In the genomic region with DNA sequence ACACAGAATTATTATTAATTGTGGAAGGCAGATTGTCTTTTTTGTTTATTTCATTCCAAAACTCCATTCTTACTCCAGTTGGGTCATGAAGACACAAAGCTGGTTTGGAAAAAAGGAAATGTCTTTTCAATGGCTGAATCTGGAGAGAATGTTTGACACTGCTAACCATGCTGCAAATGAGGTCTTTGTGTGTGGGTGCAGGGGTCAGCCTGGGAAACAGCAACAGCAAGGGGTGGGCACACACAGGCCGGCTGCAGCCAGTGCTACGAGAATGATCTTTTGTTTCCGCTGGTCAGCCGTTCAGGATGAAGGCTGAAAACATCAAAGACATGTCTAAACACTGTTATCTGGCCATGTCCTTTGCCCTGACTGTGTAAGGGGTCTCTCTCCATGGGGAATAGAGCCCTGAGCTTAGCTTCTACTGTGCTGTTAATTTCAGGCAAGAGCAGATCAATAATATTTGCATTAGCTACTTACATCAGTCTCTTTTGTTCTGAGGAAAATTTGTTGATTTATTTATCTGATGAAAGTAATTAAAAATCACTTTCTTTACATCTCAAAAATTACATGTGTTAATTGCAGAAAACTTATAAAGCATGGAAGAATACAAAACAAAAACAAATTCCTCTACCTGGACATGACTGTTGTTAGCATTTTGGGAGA, we compare ENCODE assay signal across 15 cellular contexts. TPM values are rescaled to one million over a fixed set of nuclear protein-coding genes. Genes with fewer than 3 reads are reported as not detected.
A peak's percentile ranks its signal among the peaks of the same experiment; 100 is the strongest.
DNase-seq lines count a peak whose midpoint lies in the region; ATAC-seq and TF ChIP-seq lines count a peak whose summit lies in the region.
"Had no signal": no experiment of that assay in that cellular context is flagged by ENCODE, and none has a peak within 500 bp of the region (broad histone marks: within the 10 kb centered on the region; RNA-seq: fewer than 3 reads in every experiment).

No MANE protein-coding gene starts in this region.

- BruUV-seq in PC-3 (replicated peaks; lab: Mats Ljungman, UMichigan) = no TSS peak

- no peaks in the 10 kb centered on the region for H4K20me1 ChIP-seq in PC-3 (ENCODE audit: low read length)

- H3K27ac ChIP-seq in PC-3 (ENCODE audit: low read length) = no peak overlapping the region

- H3K9ac ChIP-seq in PC-3 (ENCODE audit: low read length) = no peak overlapping the region

- no peaks in the 10 kb centered on the region for H3K27me3 ChIP-seq in PC-3 (ENCODE audit: low read length)
- no peaks in the 10 kb centered on the region; the same call in 1 of the 2 replicates for H3K27me3 ChIP-seq in HAP-1 (ENCODE audit: low read depth)
- H3K27me3 ChIP-seq: body of pancreas had no signal

- peak; percentile 19 for DNase-seq in COLO829 (ENCODE audit: low spot score)
- DNase-seq in PC-3 = no peak
- DNase-seq in hypothalamus (lab: John Stamatoyannopoulos, UW) = peak in 27 of 51 donors; percentile 17 to 66 (median 49)
- peak; percentile 91 for DNase-seq in pons (ENCODE audit: low spot score)
- no peak for DNase-seq in HAP-1 (ENCODE audit: low spot score in 2 of 2)
- DNase-seq in UCSD-AML1 (lab: John Stamatoyannopoulos, UW; ENCODE audit: unreplicated experiment) = no peak
- no peak for DNase-seq in GM10266 (ENCODE audit: extremely low spot score)
- DNase-seq: activated T-cell treated with anti-CD3 and anti-CD28 coated beads, Interleukin-2, amount 50 U/mL, for 4 hours; H9; IMR-90; NCI-H1436 treated with DMSO at 0.1 percent for 48 hours; NK-92 treated with Interleukin-12 subunit alpha and Interleukin-12 subunit beta, amount 100 ng/mL, for 24 hours; SW 1271 had no signal

- no peak overlapping the region for H2AFZ ChIP-seq in PC-3 (ENCODE audit: low read length)

- H3K4me1 ChIP-seq in PC-3 (ENCODE audit: insufficient read depth, low read length) = peaks cover 4% of the 10 kb centered on the region; the same call in 1 of the 2 replicates
- no peaks in the 10 kb centered on the region for H3K4me1 ChIP-seq in HAP-1

- H3K9me3 ChIP-seq in PC-3 (ENCODE audit: low read length) (no peaks in the 10 kb centered on the region), HAP-1 (no peaks in the 10 kb centered on the region)
- H3K9me3 ChIP-seq: body of pancreas had no signal

- H3K9me2 ChIP-seq in PC-3 (replicated peaks; ENCODE audit: low read length) = no peaks in the 10 kb centered on the region

- in situ Hi-C loops in HAP-1 (cut with MboI; ENCODE audit: low sequenced_read_pairs) = no loop called here

- peak overlapping the region; percentile 14; the same call in 1 of the 2 replicates for H3K4me2 ChIP-seq in PC-3 (ENCODE audit: low read length)

- H3K4me3 ChIP-seq in PC-3 (ENCODE audit: low read length) (no peak overlapping the region), HAP-1 (no peak overlapping the region)
- H3K4me3 ChIP-seq: body of pancreas had no signal

- POLR2A ChIA-PET in PC-3 (lab: Charles Lee; ENCODE audit: unreplicated experiment) = interaction anchor here (0.6 kb wide), 1 partner anchor 22 kb away, joined by 5 read pairs; no protein-coding TSS in a partner anchor

- H3K36me3 ChIP-seq in PC-3 (ENCODE audit: low read depth, low read length) = no peaks in the 10 kb centered on the region
- no peaks in the 10 kb centered on the region for H3K36me3 ChIP-seq in HAP-1 (replicated peaks)

- H3K79me2 ChIP-seq in PC-3 (ENCODE audit: low read length) = no peaks in the 10 kb centered on the region

- intact Hi-C loops in PC-3 (cut with micrococcal nuclease) = no loop called here

- CTCF ChIA-PET in PC-3 (lab: Charles Lee) = no interaction called here

- TF ChIP-seq CTCF in PC-3 (conservative IDR thresholded peaks at IDR 0.05; ENCODE audit: low read depth, low read length) = no peak
- no peak for TF ChIP-seq CTCF in GM10266 (IDR thresholded peaks at IDR 0.05; ENCODE audit: control insufficient read depth, insufficient read depth, low read depth, missing control alignments)

- H3F3A ChIP-seq in PC-3 (ENCODE audit: low read length, unreplicated experiment) = no peaks in the 10 kb centered on the region

- no peak for ATAC-seq in PC-3
- ATAC-seq in HG03159 (IDR thresholded peaks at IDR 0.05; ENCODE audit: unreplicated experiment) = no peak

RNA-seq across cellular contexts. Expression of gene E2F6, which starts 33.3 kb away (rescaled TPM):
- total RNA-seq in PC-3 (2014; rRNA removed) = 26.8 and 27.1 TPM in 2 replicates

RNA-seq across cellular contexts. Expression of gene GREB1, which starts 34.6 kb away (rescaled TPM):
- total RNA-seq in PC-3 (2014; rRNA removed) = 0.29 and 0.62 TPM in 2 replicates
- total RNA-seq: IMR-90 had no signal

Comparison
In these comparisons a context has a peak if more than half of its experiments do, and no peak if none do; other contexts are left out.
1. DNase-seq: peak in COLO829 (single experiment), hypothalamus (27 of 51) and pons (single experiment); none in PC-3 (single experiment), HAP-1 (0 of 2), UCSD-AML1 (single experiment) and GM10266 (single experiment).